In the genomic region with DNA sequence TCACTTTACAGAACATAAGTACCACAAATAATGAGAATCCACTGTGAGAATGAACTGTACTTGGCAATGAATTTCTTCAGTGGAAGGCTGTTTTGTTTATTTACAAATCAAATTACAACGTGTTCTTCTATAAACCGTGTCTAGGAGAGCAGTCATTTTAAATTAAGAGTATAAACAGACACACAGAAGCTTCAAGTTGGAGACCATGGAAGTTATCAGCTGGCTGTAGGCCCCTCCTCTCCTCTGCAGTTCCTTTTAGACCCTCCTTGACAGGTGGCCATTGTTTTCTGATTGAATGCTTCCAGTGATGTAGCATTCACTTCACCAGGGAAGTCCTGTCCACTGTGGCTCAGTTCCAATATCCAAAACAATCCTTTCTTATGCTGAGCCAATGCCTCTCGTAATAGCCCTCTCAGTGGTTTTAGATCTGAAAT, we compare ENCODE assay signal across 8 cellular contexts. TPM values are rescaled to one million over a fixed set of nuclear protein-coding genes. Genes with fewer than 3 reads are reported as not detected.
DNase-seq lines count a peak whose midpoint lies in the region; TF ChIP-seq lines count a peak whose summit lies in the region.

No MANE protein-coding gene starts in this region.

- no peaks in the 10 kb centered on the region for H3K79me2 ChIP-seq in OCI-LY7 (ENCODE audit: insufficient read depth, low read depth, low read length)

- DNase-seq in NCI-H510A treated with DMSO at 0.1 percent for 48 hours (lab: John Stamatoyannopoulos, UW): peak; percentile 21
- DNase-seq in NCI-H510A (lab: John Stamatoyannopoulos, UW): no peak
- no peak for DNase-seq in OCI-LY7 (ENCODE audit: low spot score)
- peak; percentile 37 for DNase-seq in fibroblast of villous mesenchyme (ENCODE audit: low read depth)
- peak in 19 of 49 donors; percentile 5 to 50 (median 12) for DNase-seq in substantia nigra (lab: John Stamatoyannopoulos, UW)
- DNase-seq in islet precursor cell: no peak
- DNase-seq in nephron progenitor cell: no peak
- DNase-seq in GF-D8 (lab: John Stamatoyannopoulos, UW): no peak

- peaks cover 4% of the 10 kb centered on the region for H3K27me3 Mint-ChIP-seq in nephron progenitor cell (ENCODE audit: low read depth, poor library complexity)

- no TSS peak for BruUV-seq in OCI-LY7 (replicated peaks; lab: Mats Ljungman, UMichigan)

- H3K4me2 ChIP-seq in OCI-LY7 (ENCODE audit: low read length): no peak overlapping the region

- CTCF ChIA-PET in OCI-LY7 (lab: Charles Lee; ENCODE audit: unreplicated experiment): no interaction called here

- no peaks in the 10 kb centered on the region for H4K20me1 ChIP-seq in OCI-LY7 (ENCODE audit: insufficient read depth, low read length)

- POLR2A ChIA-PET in OCI-LY7 (lab: Charles Lee): interaction anchor here (0.6 to 0.7 kb wide), 2 partner anchors 26 to 179 kb away, joined by 3 to 4 read pairs; no protein-coding TSS in a partner anchor

- no peaks in the 10 kb centered on the region for H3K36me3 Mint-ChIP-seq in nephron progenitor cell (ENCODE audit: low read depth)

- peaks cover 18% of the 10 kb centered on the region for H3K4me1 Mint-ChIP-seq in nephron progenitor cell

- TF ChIP-seq CTCF in OCI-LY7 (conservative IDR thresholded peaks at IDR 0.05; ENCODE audit: low read length) (no peak), fibroblast of villous mesenchyme (IDR thresholded peaks at IDR 0.05; ENCODE audit: insufficient read depth, low read depth, low read length) (no peak), nephron progenitor cell (IDR thresholded peaks at IDR 0.05) (no peak)

- H3K27ac ChIP-seq in OCI-LY7 (ENCODE audit: low read depth, low read length, poor library complexity, severe bottlenecking) (no peak overlapping the region), substantia nigra (ENCODE audit: low read depth, low read length, poor library complexity, severe bottlenecking) (peak overlapping the region; percentile 57)

- intact Hi-C loops in OCI-LY7 (cut with micrococcal nuclease; ENCODE audit: unreplicated experiment): no loop called here

- H3K9me3 ChIP-seq in OCI-LY7 (ENCODE audit: low read length): no peaks in the 10 kb centered on the region

- H3K27ac Mint-ChIP-seq in nephron progenitor cell: no peak overlapping the region

- H3K4me3 ChIP-seq in OCI-LY7 (ENCODE audit: low read depth, low read length, poor library complexity, severe bottlenecking) (no peak overlapping the region), fibroblast of villous mesenchyme (ENCODE audit: low read depth, low read length) (no peak overlapping the region)

- no peaks in the 10 kb centered on the region for H3K9me2 ChIP-seq in OCI-LY7 (ENCODE audit: insufficient read depth, low read length)

- no peak overlapping the region for H3K4me3 Mint-ChIP-seq in nephron progenitor cell

- peaks cover 40% of the 10 kb centered on the region for H3K4me1 ChIP-seq in OCI-LY7 (ENCODE audit: insufficient read depth, low read length, poor library complexity, severe bottlenecking)

- no peaks in the 10 kb centered on the region for H3K9me3 Mint-ChIP-seq in nephron progenitor cell

- peak overlapping the region; percentile 34; the same call in 1 of the 2 replicates for H2AFZ ChIP-seq in OCI-LY7 (ENCODE audit: low read length)

- no peaks in the 10 kb centered on the region for H3K36me3 ChIP-seq in OCI-LY7 (ENCODE audit: insufficient read depth, low read length)

RNA-seq across cellular contexts. Expression of a gene that starts 7.3 kb away (rescaled TPM):
- total RNA-seq in OCI-LY7 (2014; rRNA removed; shearing (Covaris generic)): 19.8 and 25.9 TPM in 2 replicates
- 49.7 and 51.1 TPM in 2 replicates for total RNA-seq in OCI-LY7 (2022)
- 108 and 135 TPM in 2 replicates for total RNA-seq in fibroblast of villous mesenchyme

RNA-seq across cellular contexts. Expression of a gene that starts 40.1 kb away (rescaled TPM):
- total RNA-seq in OCI-LY7 (2014; rRNA removed; shearing (Covaris generic)): 22.0 and 43.0 TPM in 2 replicates
- total RNA-seq in OCI-LY7 (2022) (27.8 and 34.4 TPM in 2 replicates), fibroblast of villous mesenchyme (22.2 and 28.1 TPM in 2 replicates)

Comparison
In these comparisons a context has a peak if more than half of its experiments do, and no peak if none do; other contexts are left out.
1. DNase-seq: peak in NCI-H510A treated with DMSO at 0.1 percent for 48 hours (single experiment) and fibroblast of villous mesenchyme (single experiment); none in NCI-H510A (single experiment), OCI-LY7 (single experiment), islet precursor cell (single experiment), nephron progenitor cell (single experiment) and GF-D8 (single experiment).